16 cellular contexts compared by ENCODE assay signal in the genomic region with DNA sequence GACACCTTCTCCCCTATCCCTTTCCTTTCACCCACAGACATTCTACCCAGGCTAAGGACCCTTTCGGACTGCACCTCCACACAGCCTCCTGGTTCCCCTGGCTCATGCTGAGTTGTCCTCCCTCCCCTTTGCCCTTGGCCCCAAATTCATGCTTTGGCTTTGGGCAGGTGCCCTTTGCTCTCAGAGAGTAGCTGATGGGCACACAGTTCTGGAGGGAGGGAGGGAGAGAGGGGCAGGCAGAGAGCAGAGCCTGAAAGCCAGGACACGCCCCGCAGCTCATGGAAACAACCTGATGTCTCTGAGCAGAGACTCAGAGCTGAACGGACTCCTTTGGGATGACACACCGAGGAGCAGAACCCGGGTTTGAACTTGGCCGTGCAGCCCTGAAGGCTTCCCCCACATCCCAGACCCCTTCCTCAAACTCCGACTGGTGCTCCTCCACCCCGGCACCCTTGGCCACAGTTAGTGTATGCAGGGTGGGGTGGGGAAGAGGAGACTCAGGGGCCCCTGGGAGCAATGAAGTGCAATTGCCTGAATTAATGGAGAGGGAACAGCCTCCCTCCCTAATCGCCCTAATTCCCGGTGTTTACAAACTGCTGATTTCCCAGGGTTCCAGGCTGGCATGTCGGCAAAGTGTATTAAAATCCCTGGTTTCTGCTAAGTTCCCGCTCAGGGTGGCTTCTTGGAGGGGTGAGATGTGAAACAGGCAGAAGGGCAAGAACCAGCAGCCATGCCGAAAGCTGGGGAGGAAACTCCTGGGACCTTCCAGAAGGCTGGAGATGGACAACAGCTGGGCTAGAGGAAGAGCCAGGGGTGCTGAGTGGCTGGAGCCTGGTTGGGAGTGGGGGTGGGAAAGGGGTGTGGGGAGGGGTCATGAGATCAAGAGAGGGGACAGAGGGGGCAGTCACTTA.
DNase-seq lines count a peak whose midpoint lies in the region; ATAC-seq and TF ChIP-seq lines count a peak whose summit lies in the region.
"Had no signal": no experiment of that assay in that cellular context is flagged by ENCODE, and none has a peak within 500 bp of the region (broad histone marks: within the 10 kb centered on the region; RNA-seq: fewer than 3 reads in every experiment).

No MANE protein-coding gene starts in this region.

- CTCF ChIA-PET in activated naive CD4-positive, alpha-beta T cell treated with anti-CD3 and anti-CD28 coated beads, Interleukin-2, amount 10 ng/mL, durations not matched to agents 7 days and 5 days (lab: Charles Lee) = interaction anchor here (0.6 to 0.9 kb wide), 3 partner anchors 184 to 302 kb away, joined by 3 to 4 read pairs (median 3); no protein-coding TSS in a partner anchor
- CTCF ChIA-PET in activated naive CD4-positive, alpha-beta T cell treated with anti-CD3 and anti-CD28 coated beads for 36 hours (lab: Charles Lee) = interaction anchor here (0.6 kb wide), 1 partner anchor 55 kb away, joined by 4 read pairs; no protein-coding TSS in a partner anchor
- CTCF ChIA-PET in activated CD4-positive, alpha-beta memory T cell treated with anti-CD3 and anti-CD28 coated beads for 36 hours (lab: Charles Lee) = interaction anchor here (0.9 kb wide), 1 partner anchor 302 kb away, joined by 3 read pairs; no protein-coding TSS in a partner anchor

- no peak overlapping the region for H3K4me2 ChIP-seq in hepatocyte
- H3K4me2 ChIP-seq: A549 had no signal

- H3K4me1 Mint-ChIP-seq in activated naive CD4-positive, alpha-beta T cell treated with anti-CD3 and anti-CD28 coated beads, Interleukin-2, amount 10 ng/mL, durations not matched to agents 7 days and 5 days = no peaks in the 10 kb centered on the region
- H3K4me1 Mint-ChIP-seq in activated naive CD4-positive, alpha-beta T cell treated with anti-CD3 and anti-CD28 coated beads for 36 hours (ENCODE audit: low read depth) = no peaks in the 10 kb centered on the region
- H3K4me1 Mint-ChIP-seq in activated CD4-positive, alpha-beta memory T cell treated with anti-CD3 and anti-CD28 coated beads for 36 hours (ENCODE audit: low read depth) = no peaks in the 10 kb centered on the region

- peaks cover 47% of the 10 kb centered on the region for H3K27me3 Mint-ChIP-seq in activated naive CD4-positive, alpha-beta T cell treated with anti-CD3 and anti-CD28 coated beads, Interleukin-2, amount 10 ng/mL, durations not matched to agents 7 days and 5 days
- H3K27me3 Mint-ChIP-seq in activated naive CD4-positive, alpha-beta T cell treated with anti-CD3 and anti-CD28 coated beads for 36 hours (ENCODE audit: low read depth) = peaks cover 16% of the 10 kb centered on the region
- H3K27me3 Mint-ChIP-seq in activated CD4-positive, alpha-beta memory T cell treated with anti-CD3 and anti-CD28 coated beads for 36 hours = peaks cover 20% of the 10 kb centered on the region

- H3K9me3 ChIP-seq in hepatocyte (ENCODE audit: low read depth) = no peaks in the 10 kb centered on the region
- H3K9me3 ChIP-seq: A549 had no signal

- H2AFZ ChIP-seq in hepatocyte = no peak overlapping the region

- no peaks in the 10 kb centered on the region for H4K20me1 ChIP-seq in hepatocyte (ENCODE audit: insufficient read depth, poor library complexity, severe bottlenecking)

- no peak overlapping the region for H3K4me3 ChIP-seq in hepatocyte
- H3K4me3 ChIP-seq: A549 had no signal

- no peaks in the 10 kb centered on the region for H3K9me2 ChIP-seq in hepatocyte (replicated peaks; ENCODE audit: insufficient read depth)

- H3K9me3 Mint-ChIP-seq in activated naive CD4-positive, alpha-beta T cell treated with anti-CD3 and anti-CD28 coated beads, Interleukin-2, amount 10 ng/mL, durations not matched to agents 7 days and 5 days = no peaks in the 10 kb centered on the region
- no peaks in the 10 kb centered on the region for H3K9me3 Mint-ChIP-seq in activated naive CD4-positive, alpha-beta T cell treated with anti-CD3 and anti-CD28 coated beads for 36 hours
- H3K9me3 Mint-ChIP-seq in activated CD4-positive, alpha-beta memory T cell treated with anti-CD3 and anti-CD28 coated beads for 36 hours = no peaks in the 10 kb centered on the region
- H3K9me3 Mint-ChIP-seq: CD4-positive, alpha-beta T cell had no signal

- no peaks in the 10 kb centered on the region for H3K36me3 ChIP-seq in hepatocyte (replicated peaks; ENCODE audit: insufficient read depth, low read depth)

- peak; percentile 17 for DNase-seq in activated naive CD4-positive, alpha-beta T cell treated with anti-CD3 and anti-CD28 coated beads, Interleukin-2, amount 10 ng/mL, durations not matched to agents 7 days and 5 days
- DNase-seq in activated naive CD4-positive, alpha-beta T cell treated with anti-CD3 and anti-CD28 coated beads for 36 hours = no peak
- DNase-seq in NCI-H69 (lab: John Stamatoyannopoulos, UW) (peak; percentile 24), hepatocyte (ENCODE audit: low spot score) (no peak), posterior vena cava (ENCODE audit: low spot score) (peak; percentile 42), glomerular visceral epithelial cell (ENCODE audit: extremely low spot score) (no peak), sciatic nerve (ENCODE audit: low spot score) (no peak)
- no peak for DNase-seq in activated CD4-positive, alpha-beta memory T cell treated with anti-CD3 and anti-CD28 coated beads for 36 hours
- DNase-seq: Calu3; CD4-positive, alpha-beta T cell; DMS79 treated with DMSO at 0.1 percent for 48 hours; KBM-7; NCI-H1092; NCI-H526; PC-3 had no signal

- POLR2A ChIA-PET in activated CD4-positive, alpha-beta memory T cell treated with anti-CD3 and anti-CD28 coated beads for 36 hours (lab: Charles Lee) = no interaction called here

- intact Hi-C loops in activated naive CD4-positive, alpha-beta T cell treated with anti-CD3 and anti-CD28 coated beads for 36 hours (cut with micrococcal nuclease) = no loop called here
- intact Hi-C loops in posterior vena cava (cut with DNase I) = no loop called here
- intact Hi-C loops in sciatic nerve (cut with DNase I) = no loop called here
- intact Hi-C loops in activated CD4-positive, alpha-beta memory T cell treated with anti-CD3 and anti-CD28 coated beads for 36 hours (cut with micrococcal nuclease) = no loop called here

- H3K27ac Mint-ChIP-seq in activated naive CD4-positive, alpha-beta T cell treated with anti-CD3 and anti-CD28 coated beads, Interleukin-2, amount 10 ng/mL, durations not matched to agents 7 days and 5 days = no peak overlapping the region
- H3K27ac Mint-ChIP-seq in activated naive CD4-positive, alpha-beta T cell treated with anti-CD3 and anti-CD28 coated beads for 36 hours = no peak overlapping the region
- no peak overlapping the region for H3K27ac Mint-ChIP-seq in activated CD4-positive, alpha-beta memory T cell treated with anti-CD3 and anti-CD28 coated beads for 36 hours
- H3K27ac Mint-ChIP-seq: CD4-positive, alpha-beta T cell had no signal

- H3K4me3 Mint-ChIP-seq in activated naive CD4-positive, alpha-beta T cell treated with anti-CD3 and anti-CD28 coated beads, Interleukin-2, amount 10 ng/mL, durations not matched to agents 7 days and 5 days = no peak overlapping the region
- H3K4me3 Mint-ChIP-seq in activated naive CD4-positive, alpha-beta T cell treated with anti-CD3 and anti-CD28 coated beads for 36 hours = no peak overlapping the region
- no peak overlapping the region for H3K4me3 Mint-ChIP-seq in activated CD4-positive, alpha-beta memory T cell treated with anti-CD3 and anti-CD28 coated beads for 36 hours
- H3K4me3 Mint-ChIP-seq: CD4-positive, alpha-beta T cell had no signal

- WGBS in hepatocyte (ENCODE audit: low lambda C conversion rate, missing lambda C conversion rate) = 86% methylated on average over 11 of the region's 14 CpGs

- H3K27ac ChIP-seq in hepatocyte = peak overlapping the region; percentile 33
- H3K27ac ChIP-seq: A549 had no signal

- TF ChIP-seq CTCF in hepatocyte (IDR thresholded peaks at IDR 0.05; ENCODE audit: poor library complexity) = no peak

- no peak for ATAC-seq in sciatic nerve
- ATAC-seq: A549, PC-3 had no signal

- H3K79me2 ChIP-seq in hepatocyte = no peaks in the 10 kb centered on the region

- H3K4me1 ChIP-seq in hepatocyte (ENCODE audit: insufficient read depth) = peaks cover 20% of the 10 kb centered on the region
- H3K4me1 ChIP-seq: A549 had no signal

- no peaks in the 10 kb centered on the region for H3K36me3 Mint-ChIP-seq in activated naive CD4-positive, alpha-beta T cell treated with anti-CD3 and anti-CD28 coated beads, Interleukin-2, amount 10 ng/mL, durations not matched to agents 7 days and 5 days
- H3K36me3 Mint-ChIP-seq in activated naive CD4-positive, alpha-beta T cell treated with anti-CD3 and anti-CD28 coated beads for 36 hours (ENCODE audit: low read depth) = no peaks in the 10 kb centered on the region
- no peaks in the 10 kb centered on the region for H3K36me3 Mint-ChIP-seq in activated CD4-positive, alpha-beta memory T cell treated with anti-CD3 and anti-CD28 coated beads for 36 hours

- H3K27me3 ChIP-seq in hepatocyte = no peaks in the 10 kb centered on the region

Comparison
In these comparisons a context has a peak if more than half of its experiments do, and no peak if none do; other contexts are left out.
1. DNase-seq: peak in activated naive CD4-positive, alpha-beta T cell treated with anti-CD3 and anti-CD28 coated beads, Interleukin-2, amount 10 ng/mL, durations not matched to agents 7 days and 5 days (single experiment), NCI-H69 (single experiment) and posterior vena cava (single experiment); none in activated naive CD4-positive, alpha-beta T cell treated with anti-CD3 and anti-CD28 coated beads for 36 hours (single experiment), hepatocyte (single experiment), glomerular visceral epithelial cell (single experiment), sciatic nerve (single experiment) and activated CD4-positive, alpha-beta memory T cell treated with anti-CD3 and anti-CD28 coated beads for 36 hours (single experiment).